4 cellular contexts compared by ENCODE assay signal in the genomic region with DNA sequence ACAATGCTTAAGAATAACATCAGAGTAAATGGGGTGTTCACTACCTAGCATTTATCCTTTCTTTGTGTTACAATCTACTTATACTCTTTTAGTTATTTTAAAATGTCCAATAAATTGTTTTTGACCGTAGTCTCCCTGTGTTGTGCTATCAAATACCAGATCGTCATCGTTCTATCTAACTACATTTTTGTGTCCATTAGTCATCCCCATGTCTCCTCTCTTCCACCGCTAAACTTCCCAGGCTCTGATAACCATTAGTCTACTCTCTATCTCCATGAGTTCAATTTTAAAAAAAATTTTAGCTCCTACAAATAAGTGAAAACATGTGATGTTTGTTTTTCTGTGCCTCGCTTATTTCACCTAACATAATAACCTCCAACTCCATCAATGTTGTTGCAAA.
"Had no signal": no experiment of that assay in that cellular context is flagged by ENCODE, and none has a peak within 500 bp of the region (broad histone marks: within the 10 kb centered on the region; RNA-seq: fewer than 3 reads in every experiment).

No MANE protein-coding gene starts in this region.

- H3K4me2 ChIP-seq: GM23338 had no signal

- H2AFZ ChIP-seq: GM23338 had no signal

- DNase-seq: H9, HCEC 1CT, IMR-90 had no signal

- ATAC-seq: GM23338 had no signal

- H3K4me3 ChIP-seq: GM23338 had no signal
